Comparison of ENCODE assay signal across 14 cellular contexts in genomic region chr2:183995632-183996031, GRCh38.
DNase-seq lines count a peak whose midpoint lies in the region; TF ChIP-seq lines count a peak whose summit lies in the region.
"Had no signal": no experiment of that assay in that cellular context is flagged by ENCODE, and none has a peak within 500 bp of the region (broad histone marks: within the 10 kb centered on the region; RNA-seq: fewer than 3 reads in every experiment).

No MANE protein-coding gene starts in this region.

- H3K4me1 ChIP-seq in SJCRH30 = peaks cover 36% of the 10 kb centered on the region
- H3K4me1 ChIP-seq: Peyer's patch had no signal

- TF ChIP-seq CTCF in kidney epithelial cell (IDR thresholded peaks at IDR 0.05; ENCODE audit: insufficient read depth, low read length, poor library complexity, severe bottlenecking) (no peak), glutamatergic neuron (IDR thresholded peaks at IDR 0.05; ENCODE audit: partially characterized antibody, unreplicated experiment) (no peak)

- H3K27ac Mint-ChIP-seq in glutamatergic neuron (ENCODE audit: unreplicated experiment) = no peak overlapping the region
- H3K27ac Mint-ChIP-seq: activated CD8-positive, alpha-beta memory T cell treated with anti-CD3 and anti-CD28 coated beads, Interleukin-2, amount 10 ng/mL, durations not matched to agents 7 days and 5 days; activated naive CD8-positive, alpha-beta T cell treated with anti-CD3 and anti-CD28 coated beads for 36 hours had no signal

- no peak overlapping the region for H3K4me3 Mint-ChIP-seq in glutamatergic neuron (ENCODE audit: unreplicated experiment)
- H3K4me3 Mint-ChIP-seq: activated CD8-positive, alpha-beta memory T cell treated with anti-CD3 and anti-CD28 coated beads, Interleukin-2, amount 10 ng/mL, durations not matched to agents 7 days and 5 days; activated naive CD8-positive, alpha-beta T cell treated with anti-CD3 and anti-CD28 coated beads for 36 hours had no signal

- no peak overlapping the region for H3K4me3 ChIP-seq in SJCRH30
- H3K4me3 ChIP-seq in kidney epithelial cell (ENCODE audit: low read depth, low read length) = no peak overlapping the region
- H3K4me3 ChIP-seq: gastrocnemius medialis, Peyer's patch had no signal

- no peaks in the 10 kb centered on the region for H3K36me3 Mint-ChIP-seq in glutamatergic neuron (ENCODE audit: unreplicated experiment)
- H3K36me3 Mint-ChIP-seq: activated CD8-positive, alpha-beta memory T cell treated with anti-CD3 and anti-CD28 coated beads, Interleukin-2, amount 10 ng/mL, durations not matched to agents 7 days and 5 days; activated naive CD8-positive, alpha-beta T cell treated with anti-CD3 and anti-CD28 coated beads for 36 hours had no signal

- H3K4me1 Mint-ChIP-seq in glutamatergic neuron (ENCODE audit: low read depth, unreplicated experiment) = peaks cover 11% of the 10 kb centered on the region
- H3K4me1 Mint-ChIP-seq: activated CD8-positive, alpha-beta memory T cell treated with anti-CD3 and anti-CD28 coated beads, Interleukin-2, amount 10 ng/mL, durations not matched to agents 7 days and 5 days; activated naive CD8-positive, alpha-beta T cell treated with anti-CD3 and anti-CD28 coated beads for 36 hours had no signal

- no peaks in the 10 kb centered on the region for H3K36me3 ChIP-seq in SJCRH30
- H3K36me3 ChIP-seq in kidney epithelial cell (ENCODE audit: control insufficient read depth, insufficient read depth, low read length) = no peaks in the 10 kb centered on the region
- H3K36me3 ChIP-seq: gastrocnemius medialis, Peyer's patch had no signal

- DNase-seq in DMS 273 (lab: John Stamatoyannopoulos, UW; ENCODE audit: unreplicated experiment) = peak; percentile 60
- peak; percentile 15 for DNase-seq in NCI-H146 treated with DMSO at 0.1 percent for 48 hours (lab: John Stamatoyannopoulos, UW; ENCODE audit: unreplicated experiment)
- peak; percentile 15 to 60 for DNase-seq in SJCRH30
- DNase-seq in kidney epithelial cell (ENCODE audit: low read depth) = peak; percentile 67
- no peak for DNase-seq in activated gamma-delta T cell treated with Interleukin-2 at 50 U/mL for 16 hours
- DNase-seq in NCI-H128 (lab: John Stamatoyannopoulos, UW; ENCODE audit: unreplicated experiment) = no peak
- no peak for DNase-seq in stimulated activated naive CD4-positive, alpha-beta T cell treated with Interleukin-2 at 50 U/mL for 16 hours (lab: John Stamatoyannopoulos, UW)
- no peak for DNase-seq in glutamatergic neuron
- DNase-seq: activated CD8-positive, alpha-beta memory T cell treated with anti-CD3 and anti-CD28 coated beads, Interleukin-2, amount 10 ng/mL, durations not matched to agents 7 days and 5 days; activated naive CD8-positive, alpha-beta T cell treated with anti-CD3 and anti-CD28 coated beads for 36 hours; AML-193; gastrocnemius medialis; left ventricle myocardium superior; Peyer's patch had no signal

- H3K9me3 Mint-ChIP-seq in glutamatergic neuron (ENCODE audit: unreplicated experiment) = no peaks in the 10 kb centered on the region
- H3K9me3 Mint-ChIP-seq: activated naive CD8-positive, alpha-beta T cell treated with anti-CD3 and anti-CD28 coated beads for 36 hours had no signal

- no peaks in the 10 kb centered on the region for H3K27me3 Mint-ChIP-seq in glutamatergic neuron (ENCODE audit: unreplicated experiment)
- H3K27me3 Mint-ChIP-seq: activated CD8-positive, alpha-beta memory T cell treated with anti-CD3 and anti-CD28 coated beads, Interleukin-2, amount 10 ng/mL, durations not matched to agents 7 days and 5 days; activated naive CD8-positive, alpha-beta T cell treated with anti-CD3 and anti-CD28 coated beads for 36 hours had no signal

- H3K27ac ChIP-seq in SJCRH30 = peak overlapping the region; percentile 93; the same call in 1 of the 2 replicates
- H3K27ac ChIP-seq: gastrocnemius medialis, Peyer's patch had no signal

- H3K27me3 ChIP-seq in SJCRH30 (no peaks in the 10 kb centered on the region), kidney epithelial cell (ENCODE audit: control insufficient read depth, insufficient read depth, low read length) (no peaks in the 10 kb centered on the region)
- H3K27me3 ChIP-seq: gastrocnemius medialis, Peyer's patch had no signal

- H3K9me3 ChIP-seq in SJCRH30 (replicated peaks) = no peaks in the 10 kb centered on the region; the same call in 1 of the 2 replicates
- H3K9me3 ChIP-seq: gastrocnemius medialis had no signal

Comparison
In these comparisons a context has a peak if more than half of its experiments do, and no peak if none do; other contexts are left out.
1. DNase-seq: peak in DMS 273 (single experiment), NCI-H146 treated with DMSO at 0.1 percent for 48 hours (single experiment), SJCRH30 (2 of 2) and kidney epithelial cell (single experiment); none in activated gamma-delta T cell treated with Interleukin-2 at 50 U/mL for 16 hours (single experiment), NCI-H128 (single experiment), stimulated activated naive CD4-positive, alpha-beta T cell treated with Interleukin-2 at 50 U/mL for 16 hours (single experiment) and glutamatergic neuron (single experiment).